Comparison of ENCODE assay signal across 20 cellular contexts in genomic region chr3:40843851-40844548, GRCh38.
DNase-seq lines count a peak whose midpoint lies in the region; ATAC-seq and TF ChIP-seq lines count a peak whose summit lies in the region.
"Had no signal": no experiment of that assay in that cellular context is flagged by ENCODE, and none has a peak within 500 bp of the region (broad histone marks: within the 10 kb centered on the region; RNA-seq: fewer than 3 reads in every experiment).

No MANE protein-coding gene starts in this region.

- no peaks in the 10 kb centered on the region for H3K9me3 ChIP-seq in PC-9 (ENCODE audit: insufficient read depth, low read depth)
- no peaks in the 10 kb centered on the region for H3K9me3 ChIP-seq in endodermal cell (ENCODE audit: control insufficient read depth, low read length)

- intact Hi-C loops in PC-9 (cut with micrococcal nuclease; ENCODE audit: unreplicated experiment), result loop anchor here (10.0 kb wide), 1 partner anchor 259 kb away; no protein-coding TSS in a partner anchor

- peaks cover 15% of the 10 kb centered on the region for H3K4me1 ChIP-seq in PC-9 (replicated peaks; ENCODE audit: insufficient read depth)
- H3K4me1 ChIP-seq in endodermal cell (ENCODE audit: control insufficient read depth, insufficient read depth, low read length), result no peaks in the 10 kb centered on the region

- H3K4me1 Mint-ChIP-seq in endodermal cell, result peaks cover 30% of the 10 kb centered on the region
- H3K4me1 Mint-ChIP-seq in mesothelial cell of epicardium, result peaks cover 18% of the 10 kb centered on the region
- H3K4me1 Mint-ChIP-seq: activated CD4-positive, alpha-beta T cell treated with anti-CD3 and anti-CD28 coated beads, Interleukin-2, amount 10 ng/mL, durations not matched to agents 7 days and 5 days had no signal

- TF ChIP-seq CTCF in PC-9 (conservative IDR thresholded peaks at IDR 0.05) (no peak), endodermal cell (conservative IDR thresholded peaks at IDR 0.05) (no peak), mesothelial cell of epicardium (IDR thresholded peaks at IDR 0.05; ENCODE audit: unreplicated experiment) (no peak)

- no peak for ATAC-seq in GM19463 (IDR thresholded peaks at IDR 0.05; ENCODE audit: unreplicated experiment)
- ATAC-seq: naive thymus-derived CD4-positive, alpha-beta T cell had no signal

- H3K36me3 ChIP-seq in PC-9 (ENCODE audit: low read depth), result no peaks in the 10 kb centered on the region
- H3K36me3 ChIP-seq in endodermal cell (ENCODE audit: control insufficient read depth, insufficient read depth, low read length), result no peaks in the 10 kb centered on the region
- H3K36me3 ChIP-seq: cardiac muscle cell had no signal

- H3K27ac Mint-ChIP-seq in endodermal cell (peak overlapping the region; percentile 15), mesothelial cell of epicardium (peak overlapping the region; percentile 65)
- H3K27ac Mint-ChIP-seq: activated CD4-positive, alpha-beta T cell treated with anti-CD3 and anti-CD28 coated beads, Interleukin-2, amount 10 ng/mL, durations not matched to agents 7 days and 5 days; activated naive CD8-positive, alpha-beta T cell; CD4-positive, alpha-beta T cell; naive thymus-derived CD4-positive, alpha-beta T cell had no signal

- peak overlapping the region; percentile 48; the same call in 1 of the 2 replicates for H2AFZ ChIP-seq in PC-9

- H3K9me2 ChIP-seq in PC-9 (ENCODE audit: insufficient read depth), result no peaks in the 10 kb centered on the region

- H3K27me3 ChIP-seq in PC-9 (ENCODE audit: insufficient read depth, low read depth) (no peaks in the 10 kb centered on the region), endodermal cell (ENCODE audit: control insufficient read depth, insufficient read depth, low read length, poor library complexity, severe bottlenecking) (no peaks in the 10 kb centered on the region)
- H3K27me3 ChIP-seq: cardiac muscle cell had no signal

- DNase-seq in Daoy (ENCODE audit: low read depth) (peak; percentile 76), PC-9 (peak; percentile 63 to 70), endodermal cell (peak; percentile 58), mesothelial cell of epicardium (ENCODE audit: low spot score in 2 of 2, unreplicated experiment in 2 of 2) (peak in 1 of 2 experiments; percentile 60), NCI-H524 (lab: John Stamatoyannopoulos, UW) (no peak), SIG-M5 (lab: John Stamatoyannopoulos, UW) (no peak)
- no peak for DNase-seq in activated naive CD4-positive, alpha-beta T cell treated with Interleukin-2 at 50 U/mL for 16 hours
- DNase-seq: ACHN; activated CD4-positive, alpha-beta T cell treated with anti-CD3 and anti-CD28 coated beads, Interleukin-2, amount 10 ng/mL, durations not matched to agents 7 days and 5 days; activated T-cell treated with anti-CD3 and anti-CD28 coated beads for 4 hours; CD4-positive, alpha-beta T cell; effector CD8-positive, alpha-beta T cell; GDM1; naive thymus-derived CD4-positive, alpha-beta T cell; NCI-H1694; NCI-H2227 treated with DMSO at 0.1 percent for 48 hours; SHP77 treated with DMSO at 0.1 percent for 48 hours had no signal

- H3K4me3 Mint-ChIP-seq in endodermal cell (no peak overlapping the region), mesothelial cell of epicardium (no peak overlapping the region)
- H3K4me3 Mint-ChIP-seq: activated CD4-positive, alpha-beta T cell treated with anti-CD3 and anti-CD28 coated beads, Interleukin-2, amount 10 ng/mL, durations not matched to agents 7 days and 5 days; activated naive CD8-positive, alpha-beta T cell; CD4-positive, alpha-beta T cell; naive thymus-derived CD4-positive, alpha-beta T cell had no signal

- no peaks in the 10 kb centered on the region for H4K20me1 ChIP-seq in PC-9 (ENCODE audit: insufficient read depth)

- H3K36me3 Mint-ChIP-seq in endodermal cell (ENCODE audit: low read depth) (no peaks in the 10 kb centered on the region), mesothelial cell of epicardium (no peaks in the 10 kb centered on the region)
- H3K36me3 Mint-ChIP-seq: activated naive CD8-positive, alpha-beta T cell had no signal

- WGBS in endodermal cell (ENCODE audit: insufficient coverage in 1 of 2, insufficient read length in 1 of 2), 2 experiments, result 77 to 84% methylated on average over 6 to 7 of the region's 7 CpGs

- H3K9me3 Mint-ChIP-seq in endodermal cell (no peaks in the 10 kb centered on the region), mesothelial cell of epicardium (no peaks in the 10 kb centered on the region)
- H3K9me3 Mint-ChIP-seq: activated CD4-positive, alpha-beta T cell treated with anti-CD3 and anti-CD28 coated beads, Interleukin-2, amount 10 ng/mL, durations not matched to agents 7 days and 5 days; CD4-positive, alpha-beta T cell had no signal

- H3K27ac ChIP-seq in PC-9, result peak overlapping the region; percentile 43
- peak overlapping the region; percentile 13 for H3K27ac ChIP-seq in endodermal cell (ENCODE audit: low read depth, low read length)
- H3K27ac ChIP-seq: cardiac muscle cell had no signal

- peaks cover 12% of the 10 kb centered on the region; the same call in 1 of the 2 replicates for H3F3A ChIP-seq in PC-9 (ENCODE audit: insufficient read depth, low read depth)

- H3K4me3 ChIP-seq in PC-9 (no peak overlapping the region), endodermal cell (ENCODE audit: low read length) (no peak overlapping the region)
- H3K4me3 ChIP-seq: cardiac muscle cell had no signal

- H3K27me3 Mint-ChIP-seq in endodermal cell (ENCODE audit: insufficient read depth) (no peaks in the 10 kb centered on the region), mesothelial cell of epicardium (ENCODE audit: low read depth) (no peaks in the 10 kb centered on the region)
- H3K27me3 Mint-ChIP-seq: activated naive CD8-positive, alpha-beta T cell had no signal

- H3K79me2 ChIP-seq in PC-9 (ENCODE audit: low read depth), result no peaks in the 10 kb centered on the region

- CTCF ChIA-PET in PC-9 (lab: Charles Lee), result no interaction called here

- POLR2A ChIA-PET in PC-9 (lab: Charles Lee; ENCODE audit: unreplicated experiment), result no interaction called here

- H3K9ac ChIP-seq in endodermal cell (ENCODE audit: extremely low read depth, low read length, poor library complexity, severe bottlenecking), result no peak overlapping the region

- H3K4me2 ChIP-seq in PC-9, result peak overlapping the region; percentile 45

- no TSS peak for BruUV-seq in PC-9 (replicated peaks; lab: Mats Ljungman, UMichigan)

Comparison
In these comparisons a context has a peak if more than half of its experiments do, and no peak if none do; other contexts are left out.
1. DNase-seq: peak in Daoy (single experiment), PC-9 (2 of 2) and endodermal cell (single experiment); none in NCI-H524 (0 of 2), activated naive CD4-positive, alpha-beta T cell treated with Interleukin-2 at 50 U/mL for 16 hours (single experiment) and SIG-M5 (single experiment).